In the genomic region with DNA sequence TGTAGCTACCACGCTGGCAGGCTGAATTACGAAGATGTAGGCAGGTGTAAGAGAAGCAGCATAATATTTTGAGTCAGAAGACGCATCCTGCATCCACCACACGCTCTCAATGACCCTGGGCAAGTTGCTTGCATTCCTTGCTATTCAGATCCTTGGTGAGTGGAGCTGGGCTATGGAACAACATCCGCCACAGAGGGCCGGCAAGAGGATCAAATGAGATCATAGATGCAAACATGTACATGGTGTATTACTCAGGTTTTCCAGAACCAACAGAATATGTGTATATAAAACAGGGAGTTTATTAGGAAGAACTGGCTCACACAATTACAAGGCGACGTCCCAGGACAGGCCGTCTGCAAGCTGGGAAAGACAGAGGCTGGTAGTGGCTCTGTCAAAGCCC, we compare ENCODE assay signal across 30 cellular contexts.
"Had no signal": no experiment of that assay in that cellular context is flagged by ENCODE, and none has a peak within 500 bp of the region (broad histone marks: within the 10 kb centered on the region; RNA-seq: fewer than 3 reads in every experiment).

No MANE protein-coding gene starts in this region.

- H3K27ac Mint-ChIP-seq: mesothelial cell of epicardium; naive B cell; nephron progenitor cell; progenitor cell of endocrine pancreas; stimulated activated memory B cell treated with anti-CD40 and anti-IgM and Interleukin-4, amounts not matched to agents 10 μg/mL and 1 μg/mL and 100 μg/mL, for 72 hours; stimulated activated naive CD8-positive, alpha-beta T cell treated with anti-CD3 and anti-CD28 coated beads, Interleukin-15, amount 100 ng/mL, for 72 hours had no signal

- H3K36me3 Mint-ChIP-seq: mesothelial cell of epicardium; naive B cell; stimulated activated memory B cell treated with anti-CD40 and anti-IgM and Interleukin-4, amounts not matched to agents 10 μg/mL and 1 μg/mL and 100 μg/mL, for 72 hours had no signal

- FAIRE-seq: kidney had no signal

- H3K27ac ChIP-seq: esophagus squamous epithelium, gastroesophageal sphincter, neutrophil, ovary, right lobe of liver, skin epidermis, tibial artery, upper lobe of right lung, VCaP had no signal

- DNase-seq: activated CD4-positive, alpha-beta T cell treated with anti-CD3 and anti-CD28 coated beads for 4 hours; activated CD4-positive, alpha-beta T cell treated with anti-CD3 and anti-CD28 coated beads, Interleukin-2, amount 50 U/mL, for 48 hours; activated CD8-positive, alpha-beta memory T cell treated with anti-CD3 and anti-CD28 coated beads, Interleukin-2, amount 50 U/mL, for 4 hours; activated gamma-delta T cell; activated naive CD4-positive, alpha-beta T cell treated with anti-CD3 and anti-CD28 coated beads, Interleukin-2, amount 50 U/mL, for 16 hours; activated T-cell treated with anti-CD3 and anti-CD28 coated beads, Interleukin-2, amount 50 U/mL, for 1 hour; central memory CD4-positive, alpha-beta T cell; dermis blood vessel endothelial cell; effector CD4-positive, alpha-beta T cell; esophagus squamous epithelium; head of caudate nucleus; hippocampal formation; kidney; left colon; mammary epithelial cell; naive B cell; nephron progenitor cell; ovary; right lobe of liver; stimulated activated CD4-positive, alpha-beta T cell treated with anti-CD3 and anti-CD28 coated beads, Interleukin-4, amount 100 ng/mL, for 24 hours; stimulated activated naive CD8-positive, alpha-beta T cell treated with anti-CD3 and anti-CD28 coated beads, Interleukin-15, amount 100 ng/mL, for 72 hours; tibial artery; upper lobe of right lung had no signal

- H3K9me3 ChIP-seq: esophagus squamous epithelium, gastroesophageal sphincter, neutrophil, ovary, right lobe of liver, tibial artery, upper lobe of right lung had no signal

- ATAC-seq: gastroesophageal sphincter; right lobe of liver; stimulated activated memory B cell treated with anti-CD40 and anti-IgM and Interleukin-4, amounts not matched to agents 10 μg/mL and 1 μg/mL and 100 μg/mL, for 72 hours; stimulated activated naive CD8-positive, alpha-beta T cell treated with anti-CD3 and anti-CD28 coated beads, Interleukin-15, amount 100 ng/mL, for 72 hours; upper lobe of right lung had no signal

- H3K27me3 ChIP-seq: esophagus squamous epithelium, gastroesophageal sphincter, neutrophil, ovary, right lobe of liver, tibial artery, upper lobe of right lung had no signal

- H3K4me3 Mint-ChIP-seq: mesothelial cell of epicardium; naive B cell; nephron progenitor cell; stimulated activated memory B cell treated with anti-CD40 and anti-IgM and Interleukin-4, amounts not matched to agents 10 μg/mL and 1 μg/mL and 100 μg/mL, for 72 hours; stimulated activated naive CD8-positive, alpha-beta T cell treated with anti-CD3 and anti-CD28 coated beads, Interleukin-15, amount 100 ng/mL, for 72 hours had no signal

- H3K4me1 ChIP-seq: esophagus squamous epithelium, gastroesophageal sphincter, right lobe of liver, tibial artery, upper lobe of right lung had no signal

- H3K36me3 ChIP-seq: esophagus squamous epithelium, gastroesophageal sphincter, neutrophil, ovary, right lobe of liver, tibial artery, upper lobe of right lung had no signal

- H3K4me3 ChIP-seq: esophagus squamous epithelium, gastroesophageal sphincter, ovary, right lobe of liver, skin epidermis, tibial artery, upper lobe of right lung had no signal

- H3K4me1 Mint-ChIP-seq: naive B cell; stimulated activated memory B cell treated with anti-CD40 and anti-IgM and Interleukin-4, amounts not matched to agents 10 μg/mL and 1 μg/mL and 100 μg/mL, for 72 hours; stimulated activated naive CD8-positive, alpha-beta T cell treated with anti-CD3 and anti-CD28 coated beads, Interleukin-15, amount 100 ng/mL, for 72 hours had no signal

- H3K9me3 Mint-ChIP-seq: mesothelial cell of epicardium; nephron progenitor cell; stimulated activated memory B cell treated with anti-CD40 and anti-IgM and Interleukin-4, amounts not matched to agents 10 μg/mL and 1 μg/mL and 100 μg/mL, for 72 hours had no signal
